In genomic region chr4:22454216-22454838, GRCh38 we compare ENCODE assay signal across 18 cellular contexts.
DNase-seq lines count a peak whose midpoint lies in the region; ATAC-seq, FAIRE-seq and TF ChIP-seq lines count a peak whose summit lies in the region.
"Had no signal": no experiment of that assay in that cellular context is flagged by ENCODE, and none has a peak within 500 bp of the region (broad histone marks: within the 10 kb centered on the region; RNA-seq: fewer than 3 reads in every experiment).

No MANE protein-coding gene starts in this region.

- no peak overlapping the region for H2BK20ac ChIP-seq in H9 (ENCODE audit: low read depth, low read length, poor library complexity, severe bottlenecking)

- no peak overlapping the region for H3K18ac ChIP-seq in H9 (ENCODE audit: insufficient read length, low read depth, low read length)

- H3K36me3 ChIP-seq in body of pancreas (replicated peaks in 1 of 2; ENCODE audit: insufficient read depth in 1 of 2, low read depth in 2 of 2), result no peaks in the 10 kb centered on the region
- H3K36me3 ChIP-seq: BE2C had no signal

- H3K9me3 Mint-ChIP-seq in mesothelial cell of epicardium (no peaks in the 10 kb centered on the region), H9 (no peaks in the 10 kb centered on the region)
- H3K9me3 Mint-ChIP-seq: CD4-positive, alpha-beta memory T cell had no signal

- H3K4me1 ChIP-seq in body of pancreas, result peaks cover 26% of the 10 kb centered on the region
- no peaks in the 10 kb centered on the region; the same call in 1 of the 2 replicates for H3K4me1 ChIP-seq in H9 (ENCODE audit: insufficient read depth, low read length)
- H3K4me1 ChIP-seq: A549, HAP-1 had no signal

- no peaks in the 10 kb centered on the region for H4K20me1 ChIP-seq in H9 (ENCODE audit: control insufficient read depth, insufficient read depth, insufficient read length)

- peak; percentile 41 for FAIRE-seq in A204.1 (lab: Jason Lieb, UNC)
- peak; percentile 2 for FAIRE-seq in RCC 7860 (lab: Jason Lieb, UNC)
- FAIRE-seq: A549, G401.6, GM12892, HTR-8/SVneo had no signal

- peaks cover 34% of the 10 kb centered on the region for H3K4me1 Mint-ChIP-seq in mesothelial cell of epicardium
- peaks cover 11 to 14% of the 10 kb centered on the region in 2 experiments for H3K4me1 Mint-ChIP-seq in H9
- H3K4me1 Mint-ChIP-seq: CD4-positive, alpha-beta memory T cell had no signal

- no peak overlapping the region for H3T11ph ChIP-seq in H9 (ENCODE audit: low read length)

- no peak for DNase-seq in RCC 7860 (ENCODE audit: low spot score)
- no peak for DNase-seq in body of pancreas
- DNase-seq in mesothelial cell of epicardium (ENCODE audit: low spot score in 2 of 2, unreplicated experiment in 2 of 2), result no peak
- DNase-seq in LoVo (ENCODE audit: low spot score), result no peak
- no peak for DNase-seq in T-helper 1 cell
- no peak for DNase-seq in left ventricle myocardium superior
- no peak for DNase-seq in H9
- DNase-seq: BE2C; CD4-positive, alpha-beta memory T cell; DMS79; GOT3 had no signal

- H2BK5ac ChIP-seq in H9 (ENCODE audit: insufficient read length, low read length), result no peak overlapping the region

- WGBS in body of pancreas, 2 donors, result 20 to 27% methylated on average over 3 of the region's 3 CpGs
- no CpG with 5 or more reads among the region's 3 CpGs for WGBS in H9 (ENCODE audit: extremely low coverage, insufficient read length, low lambda C conversion rate)

- H2AFZ ChIP-seq in H9 (ENCODE audit: low read length), result no peak overlapping the region

- H3K36me3 Mint-ChIP-seq in mesothelial cell of epicardium, result peaks cover 6% of the 10 kb centered on the region
- peaks cover 9 to 18% (median 15%) of the 10 kb centered on the region in 3 experiments; a peak in 6 of 7 replicates for H3K36me3 Mint-ChIP-seq in H9 (ENCODE audit: insufficient read depth in 1 of 3, low read depth in 3 of 3)
- H3K36me3 Mint-ChIP-seq: CD4-positive, alpha-beta memory T cell had no signal

- H2BK15ac ChIP-seq in H9 (ENCODE audit: low read depth, low read length), result no peak overlapping the region

- H4K5ac ChIP-seq in H9 (ENCODE audit: insufficient read length, low read depth, low read length), result no peak overlapping the region

- no peaks in the 10 kb centered on the region for H3K9me3 ChIP-seq in body of pancreas
- no peaks in the 10 kb centered on the region for H3K9me3 ChIP-seq in H9 (ENCODE audit: control insufficient read depth, low read depth, low read length)
- H3K9me3 ChIP-seq: A549, BE2C, HAP-1 had no signal

- no peak overlapping the region for H2BK12ac ChIP-seq in H9 (ENCODE audit: insufficient read length, low read depth, low read length)

- no peak for TF ChIP-seq POLR2A in body of pancreas (IDR thresholded peaks at IDR 0.05)

- H3K27me3 Mint-ChIP-seq in mesothelial cell of epicardium (ENCODE audit: low read depth), result no peaks in the 10 kb centered on the region
- H3K27me3 Mint-ChIP-seq in H9 (ENCODE audit: low read depth), result no peaks in the 10 kb centered on the region
- H3K27me3 Mint-ChIP-seq: CD4-positive, alpha-beta memory T cell had no signal

- ATAC-seq in body of pancreas, result peak; percentile 53
- ATAC-seq in left ventricle myocardium superior, result no peak
- ATAC-seq: A549 had no signal

- H3K79me1 ChIP-seq in H9 (ENCODE audit: insufficient read depth, low read depth, low read length, poor library complexity, severe bottlenecking), result no peaks in the 10 kb centered on the region

- no peaks in the 10 kb centered on the region for H3K79me2 ChIP-seq in H9 (ENCODE audit: insufficient read depth, low read length)

- H3K4ac ChIP-seq in H9 (ENCODE audit: low read depth, low read length), result no peak overlapping the region

- H3K23me2 ChIP-seq in H9 (ENCODE audit: insufficient read length, low read depth, low read length, poor library complexity, severe bottlenecking), result no peaks in the 10 kb centered on the region

- no peak overlapping the region for H4K8ac ChIP-seq in H9 (replicated peaks; ENCODE audit: insufficient read length, low read depth, low read length)

- TF ChIP-seq CTCF in body of pancreas (IDR thresholded peaks at IDR 0.05), result no peak
- TF ChIP-seq CTCF in mesothelial cell of epicardium (IDR thresholded peaks at IDR 0.05; ENCODE audit: unreplicated experiment), result no peak
- TF ChIP-seq CTCF in H9 (conservative IDR thresholded peaks at IDR 0.05), result no peak

- H4K91ac ChIP-seq in H9 (ENCODE audit: insufficient read length, low read depth, low read length), result no peak overlapping the region

- no peak overlapping the region for H2BK120ac ChIP-seq in H9 (ENCODE audit: low read depth, low read length, poor library complexity, severe bottlenecking)

- no peak overlapping the region for H3K56ac ChIP-seq in H9 (ENCODE audit: insufficient read length, low read depth, low read length)

- no peak overlapping the region for H2AK5ac ChIP-seq in H9 (ENCODE audit: insufficient read length, low read length)

- no peak overlapping the region for H3K14ac ChIP-seq in H9 (ENCODE audit: insufficient read depth, low read length)

- H3K27ac Mint-ChIP-seq in mesothelial cell of epicardium, result peak overlapping the region; percentile 6
- H3K27ac Mint-ChIP-seq in H9, result no peak overlapping the region; a peak in 1 of 7 replicates

- H3K27me3 ChIP-seq in body of pancreas (no peaks in the 10 kb centered on the region), H9 (ENCODE audit: insufficient read depth, low read length) (no peaks in the 10 kb centered on the region)
- H3K27me3 ChIP-seq: BE2C had no signal

- H3K4me2 ChIP-seq in H9 (ENCODE audit: insufficient read depth, insufficient read length, low read length), result no peak overlapping the region
- H3K4me2 ChIP-seq: A549 had no signal

- no peak overlapping the region for H3K23ac ChIP-seq in H9 (ENCODE audit: insufficient read length, low read depth, low read length)

- no peak overlapping the region for H3K4me3 Mint-ChIP-seq in mesothelial cell of epicardium
- H3K4me3 Mint-ChIP-seq in H9, result no peak overlapping the region
- H3K4me3 Mint-ChIP-seq: CD4-positive, alpha-beta memory T cell had no signal

- H3K4me3 ChIP-seq in body of pancreas, result no peak overlapping the region
- H3K4me3 ChIP-seq: A549, HAP-1 had no signal

- H3K9ac ChIP-seq in H9 (ENCODE audit: extremely low read depth, insufficient read length, low read length), result no peak overlapping the region

- H3K27ac ChIP-seq in body of pancreas (peak overlapping the region in 3 of 4 donors; percentile 19 to 70 (median 54)), H9 (ENCODE audit: insufficient read length, low read depth, low read length) (no peak overlapping the region)
- H3K27ac ChIP-seq: A549, C4-2B had no signal

- intact Hi-C loops in body of pancreas (cut with DNase I), result no loop called here
- intact Hi-C loops in left ventricle myocardium superior (cut with micrococcal nuclease), result no loop called here
